ENCODE assay signal across 12 cellular contexts in genomic region chr7:158847451-158847866, GRCh38. TPM values are rescaled to one million over a fixed set of nuclear protein-coding genes. Genes with fewer than 3 reads are reported as not detected.
DNase-seq lines count a peak whose midpoint lies in the region; ATAC-seq and TF ChIP-seq lines count a peak whose summit lies in the region.
"Had no signal": no experiment of that assay in that cellular context is flagged by ENCODE, and none has a peak within 500 bp of the region (broad histone marks: within the 10 kb centered on the region; RNA-seq: fewer than 3 reads in every experiment).

No MANE protein-coding gene starts in this region.

- no peaks in the 10 kb centered on the region for H3K36me3 ChIP-seq in CD8-positive, alpha-beta memory T cell (ENCODE audit: insufficient read depth, low read length)
- H3K36me3 ChIP-seq in rectal smooth muscle tissue (ENCODE audit: control insufficient read depth, insufficient read depth, low read length) = no peaks in the 10 kb centered on the region
- no peaks in the 10 kb centered on the region for H3K36me3 ChIP-seq in mucosa of descending colon (ENCODE audit: low read depth)

- H3K27ac ChIP-seq in CD8-positive, alpha-beta memory T cell (ENCODE audit: low read depth, low read length) = no peak overlapping the region
- no peak overlapping the region for H3K27ac ChIP-seq in rectal smooth muscle tissue (ENCODE audit: low read depth, low read length)

- H3K4me3 ChIP-seq in CD8-positive, alpha-beta memory T cell (ENCODE audit: low read length) = peak overlapping the region; percentile 9
- H3K4me3 ChIP-seq in rectal smooth muscle tissue (ENCODE audit: low read length) (peak overlapping the region; percentile 3), mucosa of descending colon (no peak overlapping the region)

- H3K27me3 ChIP-seq in CD8-positive, alpha-beta memory T cell (ENCODE audit: insufficient read depth, low read length, poor library complexity, severe bottlenecking) = no peaks in the 10 kb centered on the region
- H3K27me3 ChIP-seq in rectal smooth muscle tissue (ENCODE audit: control insufficient read depth, insufficient read depth, low read length) = no peaks in the 10 kb centered on the region
- H3K27me3 ChIP-seq: dorsolateral prefrontal cortex had no signal

- ATAC-seq in T-helper 17 cell (peak; percentile 65), GM21717 (IDR thresholded peaks at IDR 0.05; ENCODE audit: unreplicated experiment) (no peak), HG03565 (IDR thresholded peaks at IDR 0.05; ENCODE audit: unreplicated experiment) (no peak), HG02798 (IDR thresholded peaks at IDR 0.05; ENCODE audit: poor library complexity, unreplicated experiment) (no peak), mucosa of descending colon (no peak)
- ATAC-seq: Panc1 had no signal

- no peaks in the 10 kb centered on the region for H3K36me3 Mint-ChIP-seq in CD8-positive, alpha-beta memory T cell
- H3K36me3 Mint-ChIP-seq in T-helper 17 cell (ENCODE audit: low read depth) = no peaks in the 10 kb centered on the region

- DNase-seq in CD8-positive, alpha-beta memory T cell = no peak
- DNase-seq in T-helper 17 cell (no peak), fibroblast of gingiva (ENCODE audit: low read depth) (peak; percentile 11), mucosa of descending colon (no peak)
- DNase-seq: dorsolateral prefrontal cortex; NCI-H187; stimulated activated CD8-positive, alpha-beta memory T cell treated with anti-CD3 and anti-CD28 coated beads, Interleukin-4, amount 100 ng/mL, for 48 hours had no signal

- peak overlapping the region; percentile 47 to 91 (median 76) for H3K4me3 Mint-ChIP-seq in CD8-positive, alpha-beta memory T cell
- H3K4me3 Mint-ChIP-seq in T-helper 17 cell = peak overlapping the region; percentile 86

- peaks cover 24% of the 10 kb centered on the region for H3K4me1 ChIP-seq in CD8-positive, alpha-beta memory T cell (ENCODE audit: insufficient read depth, low read length)
- H3K4me1 ChIP-seq in rectal smooth muscle tissue (ENCODE audit: control insufficient read depth, insufficient read depth, low read length) (no peaks in the 10 kb centered on the region), mucosa of descending colon (ENCODE audit: low read depth) (peaks cover 13% of the 10 kb centered on the region)

- peak overlapping the region; percentile 71 to 99 (median 94) for H3K27ac Mint-ChIP-seq in CD8-positive, alpha-beta memory T cell
- H3K27ac Mint-ChIP-seq in T-helper 17 cell = peak overlapping the region; percentile 87

- no peak overlapping the region for H3K9ac ChIP-seq in rectal smooth muscle tissue (ENCODE audit: low read length)

- peaks cover 22 to 30% (median 23%) of the 10 kb centered on the region in 3 donors for H3K4me1 Mint-ChIP-seq in CD8-positive, alpha-beta memory T cell
- peaks cover 11% of the 10 kb centered on the region for H3K4me1 Mint-ChIP-seq in T-helper 17 cell

- intact Hi-C loops in mucosa of descending colon (cut with DNase I, micrococcal nuclease) = no loop called here

- H3K9me3 Mint-ChIP-seq in CD8-positive, alpha-beta memory T cell = no peaks in the 10 kb centered on the region

- CTCF ChIA-PET in CD8-positive, alpha-beta memory T cell (lab: Charles Lee) = interaction anchor here (1.2 kb wide), 1 partner anchor 16 kb away, joined by 4 read pairs; no protein-coding TSS in a partner anchor

- TF ChIP-seq CTCF in mucosa of descending colon (IDR thresholded peaks at IDR 0.05) = no peak

- POLR2A ChIA-PET in CD8-positive, alpha-beta memory T cell (lab: Charles Lee) = interaction anchor here (0.6 to 1.0 kb wide), 3 partner anchors 8 to 18 kb away, joined by 3 to 5 read pairs (median 4); partner anchors contain the start of genes DYNC2I1 and ESYT2

- no peaks in the 10 kb centered on the region for H3K9me3 ChIP-seq in CD8-positive, alpha-beta memory T cell (ENCODE audit: low read length)
- no peaks in the 10 kb centered on the region for H3K9me3 ChIP-seq in T-helper 17 cell (ENCODE audit: control insufficient read depth, low read length, poor library complexity, severe bottlenecking)
- no peaks in the 10 kb centered on the region for H3K9me3 ChIP-seq in mucosa of descending colon

- H3K27me3 Mint-ChIP-seq in CD8-positive, alpha-beta memory T cell = no peaks in the 10 kb centered on the region
- H3K27me3 Mint-ChIP-seq in T-helper 17 cell = no peaks in the 10 kb centered on the region

RNA-seq across cellular contexts. Expression of gene DYNC2I1, which starts 8.9 kb away (rescaled TPM):
- total RNA-seq in CD8-positive, alpha-beta memory T cell = 10 to 100 TPM in 1 of 2 experiments, 1 to 10 TPM in 1; 9.8 to 10.6 TPM
- polyA plus RNA-seq in CD8-positive, alpha-beta memory T cell = 22.7 TPM
- total RNA-seq in T-helper 17 cell (10 to 100 TPM; 12.4 to 15.0 TPM), mucosa of descending colon (10 to 100 TPM; 19.2 to 31.6 (median 30.8) TPM)

RNA-seq across cellular contexts. Expression of gene ESYT2, which starts 18.1 kb away (rescaled TPM):
- total RNA-seq in CD8-positive, alpha-beta memory T cell = 10 to 100 TPM; 55.6 to 56.1 TPM
- 99.4 TPM for polyA plus RNA-seq in CD8-positive, alpha-beta memory T cell
- total RNA-seq in T-helper 17 cell (100 to 1,000 TPM; 104 to 113 TPM), mucosa of descending colon (10 to 100 TPM; 66.8 to 89.3 (median 69.0) TPM)
